Comparison of ENCODE assay signal across 1 cellular context in genomic region chr14:64508215-64508776, GRCh38.
TF ChIP-seq lines count a peak whose summit lies in the region.

No MANE protein-coding gene starts in this region.

TF ChIP-seq in HEK293, 187 proteins besides CTCF, POLR2A, EP300 and RAD21 (continued from another document):
- TF ChIP-seq ZNF132 (tag by site-specific recombination; IDR thresholded peaks at IDR 0.05; ENCODE audit: borderline replicate concordance): no peak
- TF ChIP-seq ZNF138 (tag by site-specific recombination; IDR thresholded peaks at IDR 0.05; ENCODE audit: borderline replicate concordance): no peak
- no peak for TF ChIP-seq ZSCAN5A (tag by site-specific recombination; IDR thresholded peaks at IDR 0.05)
- peak; percentile 59 for TF ChIP-seq MZF1 (tag by site-specific recombination; IDR thresholded peaks at IDR 0.05; ENCODE audit: borderline replicate concordance)
